1 cellular context compared by ENCODE assay signal in the genomic region with DNA sequence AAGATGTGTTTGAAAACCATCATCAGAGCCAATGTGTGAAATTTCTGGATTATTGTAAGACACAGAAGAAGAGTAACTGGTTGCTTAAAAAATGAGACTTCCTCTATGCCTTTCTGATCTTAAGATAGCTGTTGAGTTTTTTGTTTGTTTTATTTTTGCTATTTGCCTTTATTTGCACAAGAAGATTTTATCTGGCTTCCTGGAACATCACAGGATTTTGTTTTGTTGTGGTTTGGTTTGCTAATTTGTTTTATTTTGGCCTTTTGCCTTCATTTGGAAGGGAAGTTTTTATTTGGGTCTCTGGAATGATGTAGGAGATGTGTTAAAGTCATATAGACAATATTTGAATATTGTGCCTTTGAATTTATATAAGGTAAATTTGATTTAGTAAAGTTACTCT.
TF ChIP-seq lines count a peak whose summit lies in the region.

No MANE protein-coding gene starts in this region.

TF ChIP-seq in K562, 482 proteins besides CTCF, POLR2A, EP300 and RAD21:
- TF ChIP-seq SOX6 (IDR thresholded peaks at IDR 0.05) (peak; percentile 89; the same call in 1 of the 2 replicates), SMARCE1 (IDR thresholded peaks at IDR 0.05) (peak; percentile 23; the same call in 1 of the 2 replicates), NFIC (IDR thresholded peaks at IDR 0.05) (no peak), FOXA3 (CRISPR knock-in tag; conservative IDR thresholded peaks at IDR 0.05 in 1 of 2, IDR thresholded peaks at IDR 0.05 in 1 of 2) (peak in 1 of 2 experiments; percentile 99; a peak in 2 of 4 replicates), RBM25 (IDR thresholded peaks at IDR 0.05; ENCODE audit: low read depth, low read length, severe bottlenecking) (no peak)
- TF ChIP-seq, protein P1, sequence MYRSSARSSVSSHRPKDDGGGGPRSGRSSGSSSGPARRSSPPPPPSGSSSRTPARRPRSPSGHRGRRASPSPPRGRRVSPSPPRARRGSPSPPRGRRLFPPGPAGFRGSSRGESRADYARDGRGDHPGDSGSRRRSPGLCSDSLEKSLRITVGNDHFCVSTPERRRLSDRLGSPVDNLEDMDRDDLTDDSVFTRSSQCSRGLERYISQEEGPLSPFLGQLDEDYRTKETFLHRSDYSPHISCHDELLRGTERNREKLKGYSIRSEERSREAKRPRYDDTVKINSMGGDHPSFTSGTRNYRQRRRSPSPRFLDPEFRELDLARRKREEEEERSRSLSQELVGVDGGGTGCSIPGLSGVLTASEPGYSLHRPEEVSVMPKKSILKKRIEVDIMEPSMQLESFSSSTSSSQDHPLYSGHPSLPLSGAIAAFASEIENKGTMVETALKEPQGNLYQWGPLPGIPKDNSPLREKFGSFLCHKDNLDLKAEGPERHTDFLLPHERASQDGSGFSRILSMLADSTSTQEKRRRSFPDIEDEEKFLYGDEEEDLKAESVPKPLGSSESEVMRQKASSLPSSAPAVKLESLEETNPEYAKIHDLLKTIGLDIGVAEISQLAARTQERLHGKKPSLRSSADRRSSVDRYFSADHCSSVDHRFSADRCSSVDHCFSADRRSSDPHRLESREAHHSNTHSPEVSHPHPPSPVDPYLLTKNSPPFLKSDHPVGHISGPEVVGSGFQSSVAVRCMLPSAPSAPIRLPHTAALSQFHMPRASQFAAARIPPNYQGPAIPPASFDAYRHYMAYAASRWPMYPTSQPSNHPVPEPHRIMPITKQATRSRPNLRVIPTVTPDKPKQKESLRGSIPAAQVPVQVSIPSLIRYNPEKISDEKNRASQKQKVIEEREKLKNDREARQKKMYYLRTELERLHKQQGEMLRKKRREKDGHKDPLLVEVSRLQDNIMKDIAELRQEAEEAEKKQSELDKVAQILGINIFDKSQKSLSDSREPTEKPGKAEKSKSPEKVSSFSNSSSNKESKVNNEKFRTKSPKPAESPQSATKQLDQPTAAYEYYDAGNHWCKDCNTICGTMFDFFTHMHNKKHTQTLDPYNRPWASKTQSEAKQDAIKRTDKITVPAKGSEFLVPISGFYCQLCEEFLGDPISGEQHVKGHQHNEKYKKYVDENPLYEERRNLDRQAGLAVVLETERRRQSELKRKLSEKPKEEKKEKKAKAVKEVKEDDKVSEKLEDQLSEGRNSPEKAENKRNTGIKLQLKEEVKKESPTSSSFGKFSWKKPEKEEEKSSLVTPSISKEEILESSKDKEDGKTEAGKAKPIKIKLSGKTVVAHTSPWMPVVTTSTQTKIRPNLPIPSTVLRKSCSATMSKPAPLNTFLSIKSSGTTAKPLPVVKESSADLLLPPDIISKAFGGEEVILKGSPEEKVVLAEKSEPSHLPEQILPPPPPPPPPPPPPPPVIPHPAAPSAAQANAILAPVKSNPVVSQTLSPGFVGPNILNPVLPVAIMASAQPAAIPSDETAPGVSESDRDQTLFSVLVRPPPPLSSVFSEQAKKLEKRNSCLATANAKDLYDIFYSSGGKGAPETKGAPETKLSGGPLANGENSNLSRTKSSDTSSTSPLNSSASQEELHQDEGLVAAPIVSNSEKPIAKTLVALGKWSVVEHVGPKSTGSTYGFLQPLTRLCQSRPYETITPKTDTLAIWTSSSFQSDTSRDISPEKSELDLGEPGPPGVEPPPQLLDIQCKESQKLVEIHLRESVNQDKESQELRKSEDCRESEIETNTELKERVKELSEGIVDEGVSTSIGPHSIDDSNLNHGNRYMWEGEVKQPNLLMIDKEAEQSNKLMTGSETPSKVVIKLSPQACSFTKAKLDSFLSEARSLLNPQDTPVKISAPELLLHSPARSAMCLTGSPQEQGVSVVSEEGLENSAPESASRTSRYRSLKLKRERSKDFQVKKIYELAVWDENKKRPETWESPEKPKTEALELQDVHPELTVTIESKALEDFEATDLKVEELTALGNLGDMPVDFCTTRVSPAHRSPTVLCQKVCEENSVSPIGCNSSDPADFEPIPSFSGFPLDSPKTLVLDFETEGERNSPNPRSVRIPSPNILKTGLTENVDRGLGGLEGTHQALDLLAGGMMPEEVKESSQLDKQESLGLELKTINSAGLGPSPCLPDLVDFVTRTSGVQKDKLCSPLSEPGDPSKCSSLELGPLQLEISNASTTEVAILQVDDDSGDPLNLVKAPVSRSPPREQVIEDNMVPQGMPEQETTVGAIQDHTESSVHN (IDR thresholded peaks at IDR 0.05; ENCODE audit: borderline replicate concordance in 1 of 2, low read depth in 1 of 2) = no peak
